ENCODE assay signal across 8 cellular contexts in genomic region chr11:95067042-95067827, GRCh38. TPM values are rescaled to one million over a fixed set of nuclear protein-coding genes. Genes with fewer than 3 reads are reported as not detected.
DNase-seq lines count a peak whose midpoint lies in the region; ATAC-seq and TF ChIP-seq lines count a peak whose summit lies in the region.

No MANE protein-coding gene starts in this region.

- no peaks in the 10 kb centered on the region for H3K9me3 Mint-ChIP-seq in chondrocyte (ENCODE audit: low read depth)

- H3K4me1 ChIP-seq in ACC112 (ENCODE audit: control insufficient read depth, insufficient read depth, low read length, unreplicated experiment) = peaks cover 10% of the 10 kb centered on the region

- ATAC-seq in GM18519 (IDR thresholded peaks at IDR 0.05; ENCODE audit: low FRiP score, unreplicated experiment) = peak; percentile 39
- peak; percentile 28 for ATAC-seq in HG03060 (IDR thresholded peaks at IDR 0.05; ENCODE audit: low read depth, unreplicated experiment)
- peak; percentile 70 to 73 for ATAC-seq in activated CD4-positive, CD25-positive, alpha-beta regulatory T cell treated with anti-CD3 and anti-CD28 coated beads, Interleukin-2, amount 50 U/mL, for 24 hours

- H3K4me3 Mint-ChIP-seq in chondrocyte (ENCODE audit: unreplicated experiment) = peak overlapping the region; percentile 98

- H3K27me3 Mint-ChIP-seq in chondrocyte (ENCODE audit: low read depth) = no peaks in the 10 kb centered on the region

- peaks cover 24% of the 10 kb centered on the region for H3K79me2 ChIP-seq in ACC112 (ENCODE audit: control insufficient read depth, insufficient read depth, low read length, unreplicated experiment)

- H3K36me3 Mint-ChIP-seq in chondrocyte (ENCODE audit: low read depth) = peaks cover 6% of the 10 kb centered on the region

- peak; percentile 78 for TF ChIP-seq CTCF in chondrocyte (IDR thresholded peaks at IDR 0.05)

- peak; percentile 66 for DNase-seq in NCI-H2171 (lab: John Stamatoyannopoulos, UW)
- peak; percentile 94 for DNase-seq in chondrocyte (ENCODE audit: low spot score)
- DNase-seq in stimulated activated CD4-positive, alpha-beta T cell treated with anti-CD3 and anti-CD28 coated beads, Interleukin-1b, Interleukin-23, amount 100 ng/mL, for 48 hours = peak; percentile 69

- H3K27ac ChIP-seq in ACC112 (ENCODE audit: low read depth, low read length) = peak overlapping the region; percentile 61
- peak overlapping the region; percentile 92 for H3K27ac ChIP-seq in layer of hippocampus (ENCODE audit: low read depth, low read length)

- peak overlapping the region; percentile 97 for H3K27ac Mint-ChIP-seq in chondrocyte (ENCODE audit: unreplicated experiment)

- peak overlapping the region; percentile 89 for H3K4me3 ChIP-seq in ACC112 (ENCODE audit: low read depth, low read length)

- H3K27me3 ChIP-seq in ACC112 (ENCODE audit: insufficient read depth, low read length) (no peaks in the 10 kb centered on the region), layer of hippocampus (ENCODE audit: control insufficient read depth, insufficient read depth, low read length) (no peaks in the 10 kb centered on the region)

- peaks cover 26% of the 10 kb centered on the region for H3K4me1 Mint-ChIP-seq in chondrocyte (ENCODE audit: low read depth)

- H3K36me3 ChIP-seq in ACC112 (ENCODE audit: insufficient read depth, low read length) = no peaks in the 10 kb centered on the region

- H2AFZ ChIP-seq in ACC112 (ENCODE audit: low read length, unreplicated experiment) = peak overlapping the region; percentile 70

RNA-seq across cellular contexts. Expression of gene SRSF8, which starts 0.5 kb away (rescaled TPM):
- 45.2 to 48.6 TPM (median 45.5 TPM) in 3 replicates for total RNA-seq in chondrocyte

RNA-seq across cellular contexts. Expression of gene KDM4F, which starts 18.0 kb away (rescaled TPM):
- not detected in 3 replicates for total RNA-seq in chondrocyte

RNA-seq across cellular contexts. Expression of gene ENDOD1, which starts 22.4 kb away (rescaled TPM):
- 48.0 to 71.1 TPM (median 67.9 TPM) in 3 replicates for total RNA-seq in chondrocyte

RNA-seq across cellular contexts. Expression of gene KDM4E, which starts 42.2 kb away (rescaled TPM):
- not detected in 3 replicates for total RNA-seq in chondrocyte

Comparison
In these comparisons a context has a peak if more than half of its experiments do, and no peak if none do; other contexts are left out.
1. Peak in every context shown above with its lines: DNase-seq, ATAC-seq, H3K4me3 ChIP-seq and H3K27ac ChIP-seq.